ENCODE assay signal across 5 cellular contexts in the genomic region with DNA sequence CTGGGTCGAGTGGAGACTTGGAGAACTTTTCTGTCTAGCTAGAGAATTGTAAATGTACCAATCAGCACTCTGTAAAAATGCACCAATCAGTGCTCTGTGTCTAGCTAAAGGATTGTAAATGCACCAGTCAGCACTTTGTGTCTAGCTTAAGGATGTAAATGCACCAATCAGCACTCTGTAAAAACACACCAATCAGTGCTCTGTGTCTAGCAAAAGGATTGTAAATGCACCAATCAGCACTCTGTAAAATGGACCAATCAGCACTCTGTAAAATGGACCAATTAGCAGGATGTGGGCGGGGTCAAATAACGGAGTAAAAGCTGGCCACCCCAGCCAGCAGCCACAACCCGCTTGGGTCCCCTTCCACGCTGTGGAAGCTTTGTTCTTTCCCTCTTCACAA.
A peak's percentile ranks its signal among the peaks of the same experiment; 100 is the strongest.
DNase-seq lines count a peak whose midpoint lies in the region; ATAC-seq, FAIRE-seq and TF ChIP-seq lines count a peak whose summit lies in the region.
"Not testable (repeated sequence)": the region's sequence is repeated elsewhere in the genome, so short reads cannot be mapped to it uniquely, and the experiment has no call there.

No MANE protein-coding gene starts in this region.

- not testable (repeated sequence) for TF ChIP-seq RAD21 in IMR-90 (IDR thresholded peaks at IDR 0.05; ENCODE audit: low read length); K562 (CRISPR knock-in tag; conservative IDR thresholded peaks at IDR 0.05 in 1 of 2, IDR thresholded peaks at IDR 0.05 in 1 of 2)

- not testable (repeated sequence) for H3K79me1 ChIP-seq in IMR-90 (ENCODE audit: low read depth in 1 of 2, low read length in 2 of 2)

- not testable (repeated sequence) for H3K36me3 Mint-ChIP-seq in WTC11

- ATAC-seq in IMR-90 (ENCODE audit: low read depth); WTC11; K562: not testable (repeated sequence)

- intact Hi-C loops in IMR-90 (cut with micrococcal nuclease); K562 (cut with micrococcal nuclease); testis (cut with DNase I; ENCODE audit: low total_unique reads); vagina (cut with DNase I): not testable (repeated sequence)

- H3K36me3 ChIP-seq in IMR-90 (ENCODE audit: control insufficient read depth, insufficient read depth, low read length); K562 (ENCODE audit: control insufficient read depth, insufficient read depth, low read length); testis (ENCODE audit: low read depth, missing control alignments); vagina: not testable (repeated sequence)

- H2BK15ac ChIP-seq in IMR-90 (ENCODE audit: low read depth, low read length) = not testable (repeated sequence)

- H3K56ac ChIP-seq in IMR-90 (ENCODE audit: extremely low read depth, insufficient read depth, low read length) = not testable (repeated sequence)

- POLR2A ChIA-PET in IMR-90 (lab: Charles Lee; ENCODE audit: unreplicated experiment) (interaction anchor here (0.5 kb wide), 1 partner anchor 382 kb away, joined by 11 read pairs; no protein-coding TSS in a partner anchor), K562 (lab: Yijun Ruan, JAX) (interaction anchor here (1.3 kb wide), 2 partner anchors 9 to 10 kb away, joined by 3 to 4 read pairs; no protein-coding TSS in a partner anchor)
- POLR2A ChIA-PET in WTC11 (lab: Charles Lee) = not testable (repeated sequence)

- H3K9ac ChIP-seq in IMR-90 (ENCODE audit: low read depth, low read length); K562 (ENCODE audit: insufficient read depth in 1 of 2, low read depth in 2 of 2, low read length in 2 of 2): not testable (repeated sequence)

- not testable (repeated sequence) for H3K79me2 ChIP-seq in K562 (ENCODE audit: control insufficient read depth, insufficient read depth, low read length)

- not testable (repeated sequence) for TF ChIP-seq EP300 in K562 (IDR thresholded peaks at IDR 0.05; ENCODE audit: low read length)

- DNase-seq in IMR-90; WTC11 (ENCODE audit: low spot score); K562 (ENCODE audit: extremely low read depth in 1 of 4, low spot score in 3 of 4); vagina (ENCODE audit: extremely low spot score in 2 of 2): not testable (repeated sequence)
- peak; percentile 22 for DNase-seq in testis

- H2AK9ac ChIP-seq in IMR-90 (replicated peaks; ENCODE audit: low read depth, low read length, poor library complexity) = not testable (repeated sequence)

- H3K4ac ChIP-seq in IMR-90 (ENCODE audit: low read depth, low read length) = not testable (repeated sequence)

- H3K18ac ChIP-seq in IMR-90 (ENCODE audit: low read depth, low read length) = not testable (repeated sequence)

- not testable (repeated sequence) for FAIRE-seq in K562 (lab: Jason Lieb, UNC)

- H4K20me1 ChIP-seq in IMR-90 (ENCODE audit: insufficient read depth, low read length); K562 (replicated peaks; ENCODE audit: control insufficient read depth, insufficient read depth, low read length): not testable (repeated sequence)

- not testable (repeated sequence) for H2AK5ac ChIP-seq in IMR-90 (ENCODE audit: low read depth, low read length)

- H2BK120ac ChIP-seq in IMR-90 (ENCODE audit: low read depth, low read length) = not testable (repeated sequence)

- H3K27ac ChIP-seq in IMR-90 (ENCODE audit: insufficient read depth, low read length); K562 (ENCODE audit: extremely low read depth, low read depth, low read length); testis: not testable (repeated sequence)
- H3K27ac ChIP-seq in vagina = peak overlapping the region; percentile 13

- not testable (repeated sequence) for H2BK20ac ChIP-seq in IMR-90 (ENCODE audit: low read depth, low read length)

- not testable (repeated sequence) for H3K4me1 Mint-ChIP-seq in WTC11

- not testable (repeated sequence) for H3K4me2 ChIP-seq in IMR-90 (ENCODE audit: low read depth, low read length); K562 (ENCODE audit: insufficient read depth, low read length)

- not testable (repeated sequence) for H4K8ac ChIP-seq in IMR-90 (ENCODE audit: low read depth in 2 of 2, low read length in 2 of 2)

- not testable (repeated sequence) for TF ChIP-seq POLR2A in IMR-90 (IDR thresholded peaks at IDR 0.05; ENCODE audit: low read depth, low read length); K562 (conservative IDR thresholded peaks at IDR 0.05); testis (IDR thresholded peaks at IDR 0.05); vagina (IDR thresholded peaks at IDR 0.05)

- H2BK5ac ChIP-seq in IMR-90 (ENCODE audit: low read depth, low read length, poor library complexity, severe bottlenecking) = not testable (repeated sequence)

- not testable (repeated sequence) for H3K4me1 ChIP-seq in IMR-90 (ENCODE audit: control insufficient read depth, insufficient read depth, low read length); K562 (replicated peaks in 1 of 2; ENCODE audit: control insufficient read depth in 2 of 2, insufficient read depth in 2 of 2, low read length in 2 of 2); testis; vagina

- BruUV-seq in IMR-90 (replicated peaks; lab: Mats Ljungman, UMichigan); K562 (replicated peaks; lab: Mats Ljungman, UMichigan): not testable (repeated sequence)

- H3K27me3 Mint-ChIP-seq in WTC11 (ENCODE audit: low read depth) = not testable (repeated sequence)

- not testable (repeated sequence) for H4K91ac ChIP-seq in IMR-90 (ENCODE audit: insufficient read depth, low read depth, low read length)

- WGBS in IMR-90 (ENCODE audit: extremely low coverage in 2 of 2, insufficient read length in 1 of 2), 2 experiments = 54% methylated on average over 2 of the region's 5 CpGs; no CpG with 5 or more reads in 1 of the 2 experiments
- 8% methylated on average over 5 of the region's 5 CpGs for WGBS in K562 (ENCODE audit: insufficient coverage, low coverage, missing lambda C conversion rate)
- WGBS in testis, 2 donors = 73 to 90% methylated on average over 5 of the region's 5 CpGs

- not testable (repeated sequence) for H3K9me1 ChIP-seq in IMR-90 (ENCODE audit: insufficient read depth, low read length); K562 (ENCODE audit: control insufficient read depth, insufficient read depth, low read length)

- H3K27me3 ChIP-seq in IMR-90 (ENCODE audit: control insufficient read depth, insufficient read depth, low read length); K562 (ENCODE audit: control insufficient read depth in 2 of 2, insufficient read depth in 2 of 2, low read length in 2 of 2); testis; vagina: not testable (repeated sequence)

- not testable (repeated sequence) for H3K4me3 ChIP-seq in IMR-90 (ENCODE audit: insufficient read depth, low read depth, low read length); K562; testis; vagina

- H2AFZ ChIP-seq in IMR-90 (replicated peaks; ENCODE audit: low read length, poor library complexity); K562 (ENCODE audit: low read depth, low read length): not testable (repeated sequence)

- TF ChIP-seq CTCF in IMR-90 (conservative IDR thresholded peaks at IDR 0.05; ENCODE audit: low read depth, low read length); WTC11 (IDR thresholded peaks at IDR 0.05); K562 (IDR thresholded peaks at IDR 0.05 in 2 of 3, conservative IDR thresholded peaks at IDR 0.05 in 1 of 3; ENCODE audit: insufficient read depth in 2 of 3, low read depth in 1 of 3, low read length in 3 of 3); testis (IDR thresholded peaks at IDR 0.05); vagina (IDR thresholded peaks at IDR 0.05): not testable (repeated sequence)

- H3K14ac ChIP-seq in IMR-90 (replicated peaks; ENCODE audit: low read depth, low read length) = not testable (repeated sequence)

- not testable (repeated sequence) for H3K23ac ChIP-seq in IMR-90 (ENCODE audit: low read depth, low read length)

- H3K4me3 Mint-ChIP-seq in WTC11 = not testable (repeated sequence)

- H3K9me3 ChIP-seq in IMR-90 (ENCODE audit: control insufficient read depth, insufficient read depth, low read length); K562 (replicated peaks; ENCODE audit: control insufficient read depth, insufficient read depth, low read depth, low read length); testis; vagina: not testable (repeated sequence)

- peaks cover 32% of the 10 kb centered on the region for H3K9me3 Mint-ChIP-seq in WTC11

- not testable (repeated sequence) for H3K27ac Mint-ChIP-seq in WTC11

- in situ Hi-C loops in IMR-90 (cut with MboI; ENCODE audit: low sequenced_read_pairs) = not testable (repeated sequence)
- in situ Hi-C loops in K562 (cut with MboI) = loop anchor here (25.0 kb wide), 1 partner anchor 663 kb away; no protein-coding TSS in a partner anchor

- dilution Hi-C loops in IMR-90 (cut with HindIII; ENCODE audit: low sequenced_read_pairs, unreplicated experiment) = not testable (repeated sequence)

- H4K5ac ChIP-seq in IMR-90 (ENCODE audit: low read depth, low read length) = not testable (repeated sequence)

- CTCF ChIA-PET in IMR-90 (lab: Yijun Ruan, JAX); K562 (lab: Yijun Ruan, JAX; ENCODE audit: low intra/inter-chr PET ratio): not testable (repeated sequence)
- CTCF ChIA-PET in WTC11 (lab: Charles Lee) = interaction anchor here (0.8 kb wide), 1 partner anchor 16 kb away, joined by 3 read pairs; no protein-coding TSS in a partner anchor

TF ChIP-seq in IMR-90, 13 proteins besides CTCF, POLR2A, EP300 and RAD21:
- TF ChIP-seq MAFK (IDR thresholded peaks at IDR 0.05; ENCODE audit: low read depth, low read length) = peak; percentile 71

TF ChIP-seq in WTC11, 78 proteins besides CTCF, POLR2A, EP300 and RAD21:
- peak; percentile 52; the same call in 1 of the 2 replicates for TF ChIP-seq NFYB (CRISPR knock-in tag; conservative IDR thresholded peaks at IDR 0.05; ENCODE audit: low read depth)
